1 cellular context compared by ENCODE assay signal in genomic region chr20:4592316-4593148, GRCh38.
TF ChIP-seq lines count a peak whose summit lies in the region.

No MANE protein-coding gene starts in this region.

TF ChIP-seq in HepG2, 621 proteins besides CTCF, POLR2A, EP300 and RAD21 (continued from another document and continues in another):
- TF ChIP-seq, protein P1, sequence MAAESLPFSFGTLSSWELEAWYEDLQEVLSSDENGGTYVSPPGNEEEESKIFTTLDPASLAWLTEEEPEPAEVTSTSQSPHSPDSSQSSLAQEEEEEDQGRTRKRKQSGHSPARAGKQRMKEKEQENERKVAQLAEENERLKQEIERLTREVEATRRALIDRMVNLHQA (CRISPR knock-in tag; IDR thresholded peaks at IDR 0.05) = no peak
- TF ChIP-seq ERF (CRISPR knock-in tag; IDR thresholded peaks at IDR 0.05) (peak; percentile 41; the same call in 1 of the 2 replicates), RARG (CRISPR knock-in tag; IDR thresholded peaks at IDR 0.05; ENCODE audit: low read depth) (no peak), ZNF616 (CRISPR knock-in tag; IDR thresholded peaks at IDR 0.05; ENCODE audit: low read depth) (0 out of 2 replicates have a peak, but pooled peaks have one; percentile 58), KDM6A (CRISPR knock-in tag; IDR thresholded peaks at IDR 0.05; ENCODE audit: low read depth) (peak; percentile 59; the same call in 1 of the 2 replicates), ZNF441 (CRISPR knock-in tag; IDR thresholded peaks at IDR 0.05; ENCODE audit: borderline replicate concordance) (no peak), ZNF326 (CRISPR knock-in tag; IDR thresholded peaks at IDR 0.05; ENCODE audit: borderline replicate concordance) (no peak), GATAD2A (CRISPR knock-in tag; IDR thresholded peaks at IDR 0.05) (peak; percentile 72), RFX1 (IDR thresholded peaks at IDR 0.05) (no peak), SRSF1 (optimal IDR thresholded peaks at IDR 0.05; ENCODE audit: low read depth, low read length) (peak; percentile 61), ZNF512 (CRISPR knock-in tag; IDR thresholded peaks at IDR 0.05) (no peak; the same call in 1 of the 2 replicates), ZNF780A (CRISPR knock-in tag; IDR thresholded peaks at IDR 0.05) (no peak), CBFB (CRISPR knock-in tag; IDR thresholded peaks at IDR 0.05) (no peak; the same call in 1 of the 2 replicates), FOXO1 (CRISPR knock-in tag; IDR thresholded peaks at IDR 0.05) (peak; percentile 64), RAD51 (IDR thresholded peaks at IDR 0.05; ENCODE audit: borderline replicate concordance) (no peak), TCF7 (IDR thresholded peaks at IDR 0.05; ENCODE audit: low read depth) (peak; percentile 62), NR2C2 (CRISPR knock-in tag; IDR thresholded peaks at IDR 0.05; ENCODE audit: borderline replicate concordance) (peak; percentile 48), XBP1 (CRISPR knock-in tag; IDR thresholded peaks at IDR 0.05) (no peak), HCFC1 (IDR thresholded peaks at IDR 0.05; ENCODE audit: low read depth, low read length) (no peak), TEF (CRISPR knock-in tag; IDR thresholded peaks at IDR 0.05) (no peak), RFXAP (CRISPR knock-in tag; IDR thresholded peaks at IDR 0.05; ENCODE audit: borderline replicate concordance) (peak; percentile 55; the same call in 1 of the 2 replicates), ZNF138 (CRISPR knock-in tag; IDR thresholded peaks at IDR 0.05; ENCODE audit: low read depth) (peak; percentile 7; the same call in 1 of the 2 replicates), XRCC5 (optimal IDR thresholded peaks at IDR 0.05; ENCODE audit: low read length) (peak; percentile 83), PLSCR1 (CRISPR knock-in tag; IDR thresholded peaks at IDR 0.05; ENCODE audit: borderline replicate concordance) (no peak), HMG20B (CRISPR knock-in tag; conservative IDR thresholded peaks at IDR 0.05) (peak; percentile 87), HMGXB3 (CRISPR knock-in tag; IDR thresholded peaks at IDR 0.05; ENCODE audit: borderline replicate concordance) (no peak), DZIP1 (CRISPR knock-in tag; IDR thresholded peaks at IDR 0.05) (peak; percentile 83), MED8 (CRISPR knock-in tag; IDR thresholded peaks at IDR 0.05; ENCODE audit: insufficient replicate concordance) (peak; percentile 24), ATM (IDR thresholded peaks at IDR 0.05; ENCODE audit: borderline replicate concordance) (no peak), ZZZ3 (CRISPR knock-in tag; IDR thresholded peaks at IDR 0.05; ENCODE audit: borderline replicate concordance) (no peak), ZNF558 (CRISPR knock-in tag; IDR thresholded peaks at IDR 0.05; ENCODE audit: borderline replicate concordance) (no peak), BRD4 (CRISPR knock-in tag; IDR thresholded peaks at IDR 0.05) (no peak), POGZ (CRISPR knock-in tag; IDR thresholded peaks at IDR 0.05) (peak; percentile 75; the same call in 1 of the 2 replicates), MTA3 (CRISPR knock-in tag; IDR thresholded peaks at IDR 0.05) (no peak), TIGD3 (CRISPR knock-in tag; IDR thresholded peaks at IDR 0.05; ENCODE audit: borderline replicate concordance) (no peak)
- TF ChIP-seq, protein P2, sequence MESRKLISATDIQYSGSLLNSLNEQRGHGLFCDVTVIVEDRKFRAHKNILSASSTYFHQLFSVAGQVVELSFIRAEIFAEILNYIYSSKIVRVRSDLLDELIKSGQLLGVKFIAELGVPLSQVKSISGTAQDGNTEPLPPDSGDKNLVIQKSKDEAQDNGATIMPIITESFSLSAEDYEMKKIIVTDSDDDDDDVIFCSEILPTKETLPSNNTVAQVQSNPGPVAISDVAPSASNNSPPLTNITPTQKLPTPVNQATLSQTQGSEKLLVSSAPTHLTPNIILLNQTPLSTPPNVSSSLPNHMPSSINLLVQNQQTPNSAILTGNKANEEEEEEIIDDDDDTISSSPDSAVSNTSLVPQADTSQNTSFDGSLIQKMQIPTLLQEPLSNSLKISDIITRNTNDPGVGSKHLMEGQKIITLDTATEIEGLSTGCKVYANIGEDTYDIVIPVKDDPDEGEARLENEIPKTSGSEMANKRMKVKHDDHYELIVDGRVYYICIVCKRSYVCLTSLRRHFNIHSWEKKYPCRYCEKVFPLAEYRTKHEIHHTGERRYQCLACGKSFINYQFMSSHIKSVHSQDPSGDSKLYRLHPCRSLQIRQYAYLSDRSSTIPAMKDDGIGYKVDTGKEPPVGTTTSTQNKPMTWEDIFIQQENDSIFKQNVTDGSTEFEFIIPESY (CRISPR knock-in tag; IDR thresholded peaks at IDR 0.05) = no peak
- TF ChIP-seq, protein P3, sequence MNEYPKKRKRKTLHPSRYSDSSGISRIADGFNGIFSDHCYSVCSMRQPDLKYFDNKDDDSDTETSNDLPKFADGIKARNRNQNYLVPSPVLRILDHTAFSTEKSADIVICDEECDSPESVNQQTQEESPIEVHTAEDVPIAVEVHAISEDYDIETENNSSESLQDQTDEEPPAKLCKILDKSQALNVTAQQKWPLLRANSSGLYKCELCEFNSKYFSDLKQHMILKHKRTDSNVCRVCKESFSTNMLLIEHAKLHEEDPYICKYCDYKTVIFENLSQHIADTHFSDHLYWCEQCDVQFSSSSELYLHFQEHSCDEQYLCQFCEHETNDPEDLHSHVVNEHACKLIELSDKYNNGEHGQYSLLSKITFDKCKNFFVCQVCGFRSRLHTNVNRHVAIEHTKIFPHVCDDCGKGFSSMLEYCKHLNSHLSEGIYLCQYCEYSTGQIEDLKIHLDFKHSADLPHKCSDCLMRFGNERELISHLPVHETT (CRISPR knock-in tag; conservative IDR thresholded peaks at IDR 0.05) = no peak; the same call in 1 of the 2 replicates
- TF ChIP-seq, protein P4, sequence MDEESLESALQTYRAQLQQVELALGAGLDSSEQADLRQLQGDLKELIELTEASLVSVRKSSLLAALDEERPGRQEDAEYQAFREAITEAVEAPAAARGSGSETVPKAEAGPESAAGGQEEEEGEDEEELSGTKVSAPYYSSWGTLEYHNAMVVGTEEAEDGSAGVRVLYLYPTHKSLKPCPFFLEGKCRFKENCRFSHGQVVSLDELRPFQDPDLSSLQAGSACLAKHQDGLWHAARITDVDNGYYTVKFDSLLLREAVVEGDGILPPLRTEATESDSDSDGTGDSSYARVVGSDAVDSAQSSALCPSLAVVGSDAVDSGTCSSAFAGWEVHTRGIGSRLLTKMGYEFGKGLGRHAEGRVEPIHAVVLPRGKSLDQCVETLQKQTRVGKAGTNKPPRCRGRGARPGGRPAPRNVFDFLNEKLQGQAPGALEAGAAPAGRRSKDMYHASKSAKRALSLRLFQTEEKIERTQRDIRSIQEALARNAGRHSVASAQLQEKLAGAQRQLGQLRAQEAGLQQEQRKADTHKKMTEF (CRISPR knock-in tag; IDR thresholded peaks at IDR 0.05) = peak; percentile 63; the same call in 1 of the 2 replicates
